ENCODE assay signal across 9 cellular contexts in genomic region chr12:12713932-12714275, GRCh38. TPM values are rescaled to one million over a fixed set of nuclear protein-coding genes. Genes with fewer than 3 reads are reported as not detected.
DNase-seq lines count a peak whose midpoint lies in the region; ATAC-seq and TF ChIP-seq lines count a peak whose summit lies in the region.
"Had no signal": no experiment of that assay in that cellular context is flagged by ENCODE, and none has a peak within 500 bp of the region (broad histone marks: within the 10 kb centered on the region; RNA-seq: fewer than 3 reads in every experiment).

No MANE protein-coding gene starts in this region.

- H3K4me1 ChIP-seq in Panc1 (ENCODE audit: control insufficient read depth, insufficient read depth, low read length): peaks cover 18% of the 10 kb centered on the region
- H3K4me1 ChIP-seq in esophagus (ENCODE audit: control insufficient read depth in 2 of 2, insufficient read depth in 2 of 2, low read length in 1 of 2): no peaks in the 10 kb centered on the region
- peaks cover 21% of the 10 kb centered on the region for H3K4me1 ChIP-seq in rectal smooth muscle tissue (ENCODE audit: control insufficient read depth, insufficient read depth, low read length)

- POLR2A ChIA-PET in Panc1 (lab: Charles Lee): interaction anchor here (0.7 to 1.0 kb wide), 2 partner anchors 101 to 357 kb away, joined by 3 read pairs; partner anchors contain the start of gene BORCS5

- ATAC-seq in Panc1: no peak
- ATAC-seq in HG02885 (IDR thresholded peaks at IDR 0.05; ENCODE audit: poor library complexity, unreplicated experiment): no peak
- no peak for ATAC-seq in HG02798 (IDR thresholded peaks at IDR 0.05; ENCODE audit: poor library complexity, unreplicated experiment)

- DNase-seq in Calu3: no peak
- DNase-seq in Panc1 (ENCODE audit: low read depth, low spot score): no peak
- DNase-seq in SHP77 (lab: John Stamatoyannopoulos, UW): no peak
- no peak for DNase-seq in NCI-H146 (lab: John Stamatoyannopoulos, UW)
- DNase-seq: activated CD8-positive, alpha-beta memory T cell treated with anti-CD3 and anti-CD28 coated beads, Interleukin-2, amount 50 U/mL, for 48 hours had no signal

- in situ Hi-C loops in Panc1 (cut with HindIII; ENCODE audit: low pct_unique_long_range_greater_than_20kb, low sequenced_read_pairs): no loop called here

- H3K27ac ChIP-seq in Panc1 (ENCODE audit: low read length): peak overlapping the region; percentile 99
- H3K27ac ChIP-seq in esophagus (ENCODE audit: low read depth in 2 of 2, low read length in 1 of 2): peak overlapping the region; percentile 93 to 99
- H3K27ac ChIP-seq in rectal smooth muscle tissue (ENCODE audit: low read depth, low read length): peak overlapping the region; percentile 98

- no peaks in the 10 kb centered on the region for H3K9me3 Mint-ChIP-seq in Calu3 (ENCODE audit: low read depth, unreplicated experiment)

- H3K9me3 ChIP-seq in Panc1 (ENCODE audit: control insufficient read depth, insufficient read depth, low read depth, low read length): no peaks in the 10 kb centered on the region
- no peaks in the 10 kb centered on the region for H3K9me3 ChIP-seq in esophagus (ENCODE audit: control insufficient read depth in 2 of 2, insufficient read depth in 1 of 2, low read depth in 1 of 2, low read length in 1 of 2)

- H3K4me1 Mint-ChIP-seq in Calu3 (ENCODE audit: low read depth, unreplicated experiment): peaks cover 40% of the 10 kb centered on the region

- CTCF ChIA-PET in Calu3 (lab: Charles Lee): interaction anchor here (1.3 to 1.6 kb wide), 2 partner anchors 21 to 23 kb away, joined by 3 to 7 read pairs; no protein-coding TSS in a partner anchor
- CTCF ChIA-PET in Panc1 (lab: Charles Lee): interaction anchor here (2.6 kb wide), 1 partner anchor 23 kb away, joined by 12 read pairs; no protein-coding TSS in a partner anchor

- H3K27me3 Mint-ChIP-seq in Calu3 (ENCODE audit: unreplicated experiment): no peaks in the 10 kb centered on the region

- BruUV-seq in Calu3 (replicated peaks; lab: Mats Ljungman, UMichigan): no TSS peak
- BruUV-seq in Panc1 (replicated peaks; lab: Mats Ljungman, UMichigan): no TSS peak

- H3K27me3 ChIP-seq in Panc1 (ENCODE audit: control insufficient read depth, insufficient read depth, low read length) (no peaks in the 10 kb centered on the region), esophagus (ENCODE audit: control insufficient read depth in 1 of 2, insufficient read depth in 2 of 2, low read length in 2 of 2) (no peaks in the 10 kb centered on the region), rectal smooth muscle tissue (ENCODE audit: control insufficient read depth, insufficient read depth, low read length) (no peaks in the 10 kb centered on the region)

- H3K36me3 Mint-ChIP-seq in Calu3 (ENCODE audit: insufficient read depth, unreplicated experiment): peaks cover 46% of the 10 kb centered on the region

- H3K9ac ChIP-seq in rectal smooth muscle tissue (ENCODE audit: low read length): peak overlapping the region; percentile 19

- H3K4me3 ChIP-seq in Panc1 (ENCODE audit: low read depth in 2 of 2, low read length in 2 of 2) (peak overlapping the region; percentile 34 to 72), esophagus (ENCODE audit: low read depth in 1 of 2, low read length in 2 of 2) (peak overlapping the region; percentile 23 to 53), rectal smooth muscle tissue (ENCODE audit: low read length) (peak overlapping the region; percentile 65)

- TF ChIP-seq CTCF in Calu3 (IDR thresholded peaks at IDR 0.05; ENCODE audit: unreplicated experiment): no peak
- no peak for TF ChIP-seq CTCF in Panc1 (IDR thresholded peaks at IDR 0.05)

- peak overlapping the region; percentile 80 for H3K27ac Mint-ChIP-seq in Calu3 (ENCODE audit: unreplicated experiment)

- no peaks in the 10 kb centered on the region; the same call in 1 of the 2 replicates for H3K36me3 ChIP-seq in Panc1 (ENCODE audit: control insufficient read depth, insufficient read depth, low read length)
- no peaks in the 10 kb centered on the region for H3K36me3 ChIP-seq in esophagus (ENCODE audit: control insufficient read depth in 2 of 2, insufficient read depth in 2 of 2, low read length in 1 of 2)
- peaks cover 1% of the 10 kb centered on the region for H3K36me3 ChIP-seq in rectal smooth muscle tissue (ENCODE audit: control insufficient read depth, insufficient read depth, low read length)

- WGBS in esophagus, 2 donors: 7 to 9% methylated on average over 2 of the region's 2 CpGs

- intact Hi-C loops in Calu3 (cut with micrococcal nuclease; ENCODE audit: unreplicated experiment): no loop called here
- intact Hi-C loops in Panc1 (cut with micrococcal nuclease; ENCODE audit: unreplicated experiment): no loop called here

- H3K4me3 Mint-ChIP-seq in Calu3 (ENCODE audit: low read depth, unreplicated experiment): peak overlapping the region; percentile 94

RNA-seq across cellular contexts. Expression of gene CDKN1B, which starts 3.3 kb away (rescaled TPM):
- total RNA-seq in Calu3 (2022) (37.7 and 41.0 TPM in 2 replicates), Panc1 (2021; ENCODE audit: unreplicated experiment) (25.9 TPM)
- polyA plus RNA-seq in Panc1 (2012; ENCODE audit: insufficient read length): 34.2 TPM
- 10 to 100 TPM; 17.5 to 26.2 TPM for polyA plus RNA-seq in esophagus

RNA-seq across cellular contexts. Expression of gene GPR19, which starts 17.9 kb away (rescaled TPM):
- total RNA-seq in Calu3 (2022) (5.4 and 6.0 TPM in 2 replicates), Panc1 (2021; ENCODE audit: unreplicated experiment) (0.82 TPM)
- 0.61 TPM for polyA plus RNA-seq in Panc1 (2012; ENCODE audit: insufficient read length)
- under 1 TPM; 0.20 to 0.24 TPM for polyA plus RNA-seq in esophagus
